In the genomic region with DNA sequence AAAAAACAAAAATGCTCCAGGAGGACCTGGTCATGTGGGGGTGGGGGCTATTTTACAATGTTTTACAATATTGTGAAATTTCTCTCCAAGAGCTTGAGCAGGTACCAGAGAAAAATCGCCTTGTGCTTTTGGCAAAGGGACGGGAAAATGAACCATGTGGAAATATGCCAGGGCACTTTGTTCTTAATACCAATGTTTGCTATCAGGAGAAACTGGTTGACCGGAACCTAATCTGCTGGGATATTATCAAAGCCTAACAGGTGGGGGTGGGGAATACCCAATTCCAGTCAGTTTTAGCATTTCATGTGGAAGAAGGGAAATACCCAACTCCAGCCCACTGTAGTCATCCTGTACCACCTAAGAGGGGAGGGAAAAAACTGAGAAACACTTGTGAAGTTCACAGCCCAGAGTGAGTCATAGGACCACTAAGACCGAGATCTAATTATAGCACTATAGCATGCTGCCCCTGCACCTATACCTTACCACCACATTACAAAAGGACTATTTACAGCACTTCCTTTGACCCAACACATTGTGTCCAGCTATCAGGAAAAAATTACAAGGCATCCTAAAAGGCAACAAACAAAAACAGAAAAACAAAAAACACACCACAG, we compare ENCODE assay signal across 1 cellular context.
TF ChIP-seq lines count a peak whose summit lies in the region.

No MANE protein-coding gene starts in this region.

TF ChIP-seq in HEK293, 187 proteins besides CTCF, POLR2A, EP300 and RAD21 (continued from another document):
- TF ChIP-seq, protein P1, sequence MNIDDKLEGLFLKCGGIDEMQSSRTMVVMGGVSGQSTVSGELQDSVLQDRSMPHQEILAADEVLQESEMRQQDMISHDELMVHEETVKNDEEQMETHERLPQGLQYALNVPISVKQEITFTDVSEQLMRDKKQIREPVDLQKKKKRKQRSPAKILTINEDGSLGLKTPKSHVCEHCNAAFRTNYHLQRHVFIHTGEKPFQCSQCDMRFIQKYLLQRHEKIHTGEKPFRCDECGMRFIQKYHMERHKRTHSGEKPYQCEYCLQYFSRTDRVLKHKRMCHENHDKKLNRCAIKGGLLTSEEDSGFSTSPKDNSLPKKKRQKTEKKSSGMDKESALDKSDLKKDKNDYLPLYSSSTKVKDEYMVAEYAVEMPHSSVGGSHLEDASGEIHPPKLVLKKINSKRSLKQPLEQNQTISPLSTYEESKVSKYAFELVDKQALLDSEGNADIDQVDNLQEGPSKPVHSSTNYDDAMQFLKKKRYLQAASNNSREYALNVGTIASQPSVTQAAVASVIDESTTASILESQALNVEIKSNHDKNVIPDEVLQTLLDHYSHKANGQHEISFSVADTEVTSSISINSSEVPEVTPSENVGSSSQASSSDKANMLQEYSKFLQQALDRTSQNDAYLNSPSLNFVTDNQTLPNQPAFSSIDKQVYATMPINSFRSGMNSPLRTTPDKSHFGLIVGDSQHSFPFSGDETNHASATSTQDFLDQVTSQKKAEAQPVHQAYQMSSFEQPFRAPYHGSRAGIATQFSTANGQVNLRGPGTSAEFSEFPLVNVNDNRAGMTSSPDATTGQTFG (tag by site-specific recombination; IDR thresholded peaks at IDR 0.05; ENCODE audit: borderline replicate concordance), result no peak
